Comparison of ENCODE assay signal across 12 cellular contexts in the genomic region with DNA sequence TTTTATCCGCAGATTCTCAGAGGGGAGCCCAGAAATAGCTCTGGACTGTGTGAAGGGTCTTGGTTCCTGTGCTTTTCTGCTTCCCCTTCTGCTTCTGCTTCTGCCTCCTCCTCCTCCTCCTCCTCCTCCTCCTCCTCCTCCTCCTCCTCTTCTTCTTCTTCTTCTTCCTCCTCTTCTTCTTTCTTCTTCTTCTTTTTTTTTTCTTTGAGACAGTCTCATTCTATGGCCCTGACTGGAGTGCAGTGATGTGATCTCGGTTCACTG. TPM values are rescaled to one million over a fixed set of nuclear protein-coding genes. Genes with fewer than 3 reads are reported as not detected.
DNase-seq lines count a peak whose midpoint lies in the region; ATAC-seq and TF ChIP-seq lines count a peak whose summit lies in the region.
"Had no signal": no experiment of that assay in that cellular context is flagged by ENCODE, and none has a peak within 500 bp of the region (broad histone marks: within the 10 kb centered on the region; RNA-seq: fewer than 3 reads in every experiment).

No MANE protein-coding gene starts in this region.

- H3K9me2 ChIP-seq in PC-3 (replicated peaks; ENCODE audit: low read length): no peaks in the 10 kb centered on the region

- intact Hi-C loops in PC-3 (cut with micrococcal nuclease): no loop called here

- POLR2A ChIA-PET in PC-3 (lab: Charles Lee; ENCODE audit: unreplicated experiment): no interaction called here

- H3F3A ChIP-seq in PC-3 (ENCODE audit: low read length, unreplicated experiment): no peaks in the 10 kb centered on the region

- H3K9ac ChIP-seq in PC-3 (ENCODE audit: low read length): no peak overlapping the region

- DNase-seq in HL-60 (ENCODE audit: low read depth in 1 of 2, low spot score in 1 of 2) (peak in 1 of 2 experiments; percentile 55), PC-3 (no peak), osteoblast (ENCODE audit: insufficient read length, low spot score, missing footprints) (no peak)
- no peak for DNase-seq in activated T-cell treated with anti-CD3 and anti-CD28 coated beads, Interleukin-2, amount 50 U/mL, for 4 hours

- H3K4me3 ChIP-seq in HL-60 (replicated peaks; ENCODE audit: insufficient read depth, low read length): no peak overlapping the region
- no peak overlapping the region for H3K4me3 ChIP-seq in PC-3 (ENCODE audit: low read length)
- H3K4me3 ChIP-seq in osteoblast (ENCODE audit: insufficient read depth, low read length): no peak overlapping the region
- H3K4me3 ChIP-seq: Peyer's patch, psoas muscle had no signal

- BruUV-seq in PC-3 (replicated peaks; lab: Mats Ljungman, UMichigan): no TSS peak

- H3K9me3 ChIP-seq in PC-3 (ENCODE audit: low read length) (no peaks in the 10 kb centered on the region), osteoblast (ENCODE audit: low read depth, low read length) (no peaks in the 10 kb centered on the region)
- H3K9me3 ChIP-seq: breast epithelium, HAP-1, Peyer's patch, psoas muscle, spleen had no signal

- H2AFZ ChIP-seq in PC-3 (ENCODE audit: low read length): no peak overlapping the region
- H2AFZ ChIP-seq in osteoblast (ENCODE audit: low read length): peak overlapping the region; percentile 71

- TF ChIP-seq CTCF in HL-60 (IDR thresholded peaks at IDR 0.05; ENCODE audit: insufficient read depth, low read length) (no peak), PC-3 (conservative IDR thresholded peaks at IDR 0.05; ENCODE audit: low read depth, low read length) (no peak), osteoblast (IDR thresholded peaks at IDR 0.05; ENCODE audit: extremely low read depth, low read depth, low read length) (no peak)

- no peak overlapping the region for H3K4me3 Mint-ChIP-seq in activated T-cell treated with anti-CD3 and anti-CD28 coated beads, Interleukin-2, amount 50 U/mL, for 4 hours
- H3K4me3 Mint-ChIP-seq: activated T-helper 17 cell treated with anti-CD3 and anti-CD28 coated beads, Interleukin-2, amount 50 U/mL, for 72 hours; nephron had no signal

- no peaks in the 10 kb centered on the region for H4K20me1 ChIP-seq in PC-3 (ENCODE audit: low read length)
- no peaks in the 10 kb centered on the region for H4K20me1 ChIP-seq in osteoblast (ENCODE audit: insufficient read depth, low read length)

- H3K79me2 ChIP-seq in PC-3 (ENCODE audit: low read length) (no peaks in the 10 kb centered on the region), osteoblast (ENCODE audit: insufficient read depth, low read length) (no peaks in the 10 kb centered on the region)

- peaks cover 15% of the 10 kb centered on the region for H3K4me1 Mint-ChIP-seq in activated T-cell treated with anti-CD3 and anti-CD28 coated beads, Interleukin-2, amount 50 U/mL, for 4 hours (ENCODE audit: low read depth)

- H3K27ac ChIP-seq in HL-60 (replicated peaks) (peak overlapping the region; percentile 21; the same call in 1 of the 2 replicates), PC-3 (ENCODE audit: low read length) (no peak overlapping the region), osteoblast (ENCODE audit: low read depth, low read length) (no peak overlapping the region)
- H3K27ac ChIP-seq: Peyer's patch, psoas muscle, spleen had no signal

- peaks cover 12% of the 10 kb centered on the region for H3K4me1 ChIP-seq in PC-3 (ENCODE audit: insufficient read depth, low read length)
- peaks cover 9% of the 10 kb centered on the region for H3K4me1 ChIP-seq in osteoblast (ENCODE audit: insufficient read depth, low read length)
- H3K4me1 ChIP-seq: HAP-1, psoas muscle had no signal

- H3K4me2 ChIP-seq in PC-3 (ENCODE audit: low read length): peak overlapping the region; percentile 44; the same call in 1 of the 2 replicates
- peak overlapping the region; percentile 65 for H3K4me2 ChIP-seq in osteoblast (ENCODE audit: insufficient read depth, low read length)

- CTCF ChIA-PET in PC-3 (lab: Charles Lee): interaction anchor here (0.5 to 0.6 kb wide), 2 partner anchors 36 to 72 kb away, joined by 3 read pairs; no protein-coding TSS in a partner anchor

- no peaks in the 10 kb centered on the region for H3K9me3 Mint-ChIP-seq in activated T-cell treated with anti-CD3 and anti-CD28 coated beads, Interleukin-2, amount 50 U/mL, for 4 hours
- H3K9me3 Mint-ChIP-seq: activated T-helper 17 cell treated with anti-CD3 and anti-CD28 coated beads, Interleukin-2, amount 50 U/mL, for 72 hours; nephron had no signal

- H3K36me3 Mint-ChIP-seq in activated T-cell treated with anti-CD3 and anti-CD28 coated beads, Interleukin-2, amount 50 U/mL, for 4 hours (ENCODE audit: insufficient read depth): no peaks in the 10 kb centered on the region

- H3K36me3 ChIP-seq in PC-3 (ENCODE audit: low read depth, low read length): no peaks in the 10 kb centered on the region
- no peaks in the 10 kb centered on the region for H3K36me3 ChIP-seq in osteoblast (ENCODE audit: insufficient read depth, low read length)
- H3K36me3 ChIP-seq: breast epithelium, HAP-1, Peyer's patch, spleen had no signal

- H3K27me3 ChIP-seq in HL-60 (ENCODE audit: insufficient read depth, poor library complexity, severe bottlenecking): no peaks in the 10 kb centered on the region
- H3K27me3 ChIP-seq in PC-3 (ENCODE audit: low read length): no peaks in the 10 kb centered on the region
- H3K27me3 ChIP-seq in osteoblast (ENCODE audit: insufficient read depth, low read length): no peaks in the 10 kb centered on the region
- H3K27me3 ChIP-seq: breast epithelium, Peyer's patch had no signal

- peaks cover 51% of the 10 kb centered on the region for H3K27me3 Mint-ChIP-seq in activated T-cell treated with anti-CD3 and anti-CD28 coated beads, Interleukin-2, amount 50 U/mL, for 4 hours (ENCODE audit: low read depth)

- ATAC-seq in PC-3 (no peak), HG03108 (IDR thresholded peaks at IDR 0.05; ENCODE audit: unreplicated experiment) (no peak)
- ATAC-seq in activated T-cell treated with anti-CD3 and anti-CD28 coated beads, Interleukin-2, amount 50 U/mL, for 4 hours: no peak

RNA-seq across cellular contexts. Expression of a gene that starts 11.6 kb away (rescaled TPM):
- total RNA-seq in PC-3 (2014; rRNA removed) (2.5 and 2.8 TPM in 2 replicates), osteoblast (0.72 and 1.2 TPM in 2 replicates)
- under 1 TPM in 2 of 3 donors, not detected in 1; 0.05 to 0.26 TPM for total RNA-seq in activated T-cell treated with anti-CD3 and anti-CD28 coated beads, Interleukin-2, amount 50 U/mL, for 4 hours

RNA-seq across cellular contexts. Expression of a gene that starts 11.7 kb away (rescaled TPM):
- total RNA-seq in PC-3 (2014; rRNA removed) (46.7 and 63.7 TPM in 2 replicates), osteoblast (103 and 106 TPM in 2 replicates)
- 1 to 10 TPM; 8.7 to 9.8 (median 9.7) TPM for total RNA-seq in activated T-cell treated with anti-CD3 and anti-CD28 coated beads, Interleukin-2, amount 50 U/mL, for 4 hours

RNA-seq across cellular contexts. Expression of a gene that starts 19.8 kb away (rescaled TPM):
- 58.3 and 67.2 TPM in 2 replicates for total RNA-seq in PC-3 (2014; rRNA removed)
- 117 and 127 TPM in 2 replicates for total RNA-seq in osteoblast
- total RNA-seq in activated T-cell treated with anti-CD3 and anti-CD28 coated beads, Interleukin-2, amount 50 U/mL, for 4 hours: 10 to 100 TPM in 1 of 3 donors, 1 to 10 TPM in 2; 9.3 to 10.2 (median 9.8) TPM

RNA-seq across cellular contexts. Expression of a gene that starts 32.0 kb away (rescaled TPM):
- total RNA-seq in PC-3 (2014; rRNA removed): 7.5 and 8.0 TPM in 2 replicates
- 3.2 and 3.3 TPM in 2 replicates for total RNA-seq in osteoblast
- 10 to 100 TPM; 49.8 to 55.5 (median 55.5) TPM for total RNA-seq in activated T-cell treated with anti-CD3 and anti-CD28 coated beads, Interleukin-2, amount 50 U/mL, for 4 hours

RNA-seq across cellular contexts. Expression of a gene that starts 32.1 kb away (rescaled TPM):
- total RNA-seq in PC-3 (2014; rRNA removed) (81.0 and 90.5 TPM in 2 replicates), osteoblast (48.5 and 55.7 TPM in 2 replicates)
- total RNA-seq in activated T-cell treated with anti-CD3 and anti-CD28 coated beads, Interleukin-2, amount 50 U/mL, for 4 hours: 10 to 100 TPM; 68.8 to 76.3 (median 69.3) TPM
